ENCODE assay signal across 10 cellular contexts in the genomic region with DNA sequence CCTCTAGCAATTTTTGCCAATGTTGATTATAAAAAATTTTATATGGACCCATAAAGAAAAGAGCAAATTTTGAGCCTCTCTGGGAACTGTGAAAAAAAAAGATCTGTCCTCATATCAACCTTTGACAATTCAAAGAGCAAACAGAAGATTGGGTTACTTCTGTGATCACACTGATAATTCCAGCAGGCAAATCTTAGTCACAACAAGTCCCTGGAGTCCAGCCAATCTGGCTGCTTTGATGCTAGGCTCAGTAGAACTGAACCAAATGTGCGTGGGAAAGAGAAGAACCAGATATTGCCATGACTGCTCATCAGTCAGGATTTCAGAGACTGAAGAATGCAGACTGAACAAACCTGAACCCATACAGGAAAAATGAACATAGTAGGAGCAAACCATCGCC.
A peak's percentile ranks its signal among the peaks of the same experiment; 100 is the strongest.
DNase-seq lines count a peak whose midpoint lies in the region; ATAC-seq and TF ChIP-seq lines count a peak whose summit lies in the region.
"Had no signal": no experiment of that assay in that cellular context is flagged by ENCODE, and none has a peak within 500 bp of the region (broad histone marks: within the 10 kb centered on the region; RNA-seq: fewer than 3 reads in every experiment).

No MANE protein-coding gene starts in this region.

- no peaks in the 10 kb centered on the region for H3K9me3 ChIP-seq in HAP-1

- H3K36me3 ChIP-seq in HAP-1 (replicated peaks), result no peaks in the 10 kb centered on the region

- H3K9me3 Mint-ChIP-seq in activated CD4-positive, alpha-beta T cell treated with anti-CD3 and anti-CD28 coated beads, Interleukin-2, amount 10 ng/mL, durations not matched to agents 7 days and 5 days, result peaks cover 9% of the 10 kb centered on the region
- peaks cover 13% of the 10 kb centered on the region for H3K9me3 Mint-ChIP-seq in activated naive CD4-positive, alpha-beta T cell treated with anti-CD3 and anti-CD28 coated beads, Interleukin-2, amount 10 ng/mL, durations not matched to agents 7 days and 5 days

- ATAC-seq in SK-N-SH treated with all-trans-retinoic acid at 6 μM for 48 hours, result peak; percentile 94
- ATAC-seq: natural killer cell treated with Interleukin-12 subunit alpha and Interleukin-12 subunit beta and Interleukin-15 and Interleukin-18, amount 100 ng/mL, for 72 hours had no signal

- H3K36me3 Mint-ChIP-seq in activated CD4-positive, alpha-beta T cell treated with anti-CD3 and anti-CD28 coated beads, Interleukin-2, amount 10 ng/mL, durations not matched to agents 7 days and 5 days (ENCODE audit: low read depth), result no peaks in the 10 kb centered on the region
- H3K36me3 Mint-ChIP-seq in activated naive CD4-positive, alpha-beta T cell treated with anti-CD3 and anti-CD28 coated beads, Interleukin-2, amount 10 ng/mL, durations not matched to agents 7 days and 5 days, result no peaks in the 10 kb centered on the region

- DNase-seq in GM04504 (ENCODE audit: low read depth) (peak; percentile 82), fibroblast of villous mesenchyme (ENCODE audit: low read depth) (peak; percentile 24), stromal cell of bone marrow (ENCODE audit: low read depth) (peak; percentile 80), head of caudate nucleus (no peak), HAP-1 (ENCODE audit: low spot score in 2 of 2) (no peak)
- no peak for DNase-seq in activated CD4-positive, alpha-beta T cell treated with anti-CD3 and anti-CD28 coated beads, Interleukin-2, amount 10 ng/mL, durations not matched to agents 7 days and 5 days
- no peak for DNase-seq in activated naive CD4-positive, alpha-beta T cell treated with anti-CD3 and anti-CD28 coated beads, Interleukin-2, amount 10 ng/mL, durations not matched to agents 7 days and 5 days
- DNase-seq: MV-4-11 had no signal

- H3K4me1 Mint-ChIP-seq in activated CD4-positive, alpha-beta T cell treated with anti-CD3 and anti-CD28 coated beads, Interleukin-2, amount 10 ng/mL, durations not matched to agents 7 days and 5 days, result no peaks in the 10 kb centered on the region
- H3K4me1 Mint-ChIP-seq in activated naive CD4-positive, alpha-beta T cell treated with anti-CD3 and anti-CD28 coated beads, Interleukin-2, amount 10 ng/mL, durations not matched to agents 7 days and 5 days, result no peaks in the 10 kb centered on the region

- in situ Hi-C loops in HAP-1 (cut with MboI; ENCODE audit: low sequenced_read_pairs), result no loop called here

- H3K27me3 Mint-ChIP-seq in activated CD4-positive, alpha-beta T cell treated with anti-CD3 and anti-CD28 coated beads, Interleukin-2, amount 10 ng/mL, durations not matched to agents 7 days and 5 days, result no peaks in the 10 kb centered on the region
- no peaks in the 10 kb centered on the region for H3K27me3 Mint-ChIP-seq in activated naive CD4-positive, alpha-beta T cell treated with anti-CD3 and anti-CD28 coated beads, Interleukin-2, amount 10 ng/mL, durations not matched to agents 7 days and 5 days
- H3K27me3 Mint-ChIP-seq: natural killer cell treated with Interleukin-12 subunit alpha and Interleukin-12 subunit beta and Interleukin-15 and Interleukin-18, amount 100 ng/mL, for 72 hours had no signal

- POLR2A ChIA-PET in activated CD4-positive, alpha-beta T cell treated with anti-CD3 and anti-CD28 coated beads, Interleukin-2, amount 10 ng/mL, durations not matched to agents 7 days and 5 days (lab: Charles Lee), result no interaction called here

- TF ChIP-seq CTCF in fibroblast of villous mesenchyme (IDR thresholded peaks at IDR 0.05; ENCODE audit: insufficient read depth, low read depth, low read length), result no peak

- H3K4me3 ChIP-seq in fibroblast of villous mesenchyme (ENCODE audit: low read depth, low read length) (no peak overlapping the region), HAP-1 (no peak overlapping the region)

- no peaks in the 10 kb centered on the region for H3K4me1 ChIP-seq in HAP-1

- H3K4me3 Mint-ChIP-seq in activated CD4-positive, alpha-beta T cell treated with anti-CD3 and anti-CD28 coated beads, Interleukin-2, amount 10 ng/mL, durations not matched to agents 7 days and 5 days, result no peak overlapping the region
- no peak overlapping the region for H3K4me3 Mint-ChIP-seq in activated naive CD4-positive, alpha-beta T cell treated with anti-CD3 and anti-CD28 coated beads, Interleukin-2, amount 10 ng/mL, durations not matched to agents 7 days and 5 days
- H3K4me3 Mint-ChIP-seq: natural killer cell treated with Interleukin-12 subunit alpha and Interleukin-12 subunit beta and Interleukin-15 and Interleukin-18, amount 100 ng/mL, for 72 hours had no signal

- no peak overlapping the region for H3K27ac Mint-ChIP-seq in activated CD4-positive, alpha-beta T cell treated with anti-CD3 and anti-CD28 coated beads, Interleukin-2, amount 10 ng/mL, durations not matched to agents 7 days and 5 days
- no peak overlapping the region for H3K27ac Mint-ChIP-seq in activated naive CD4-positive, alpha-beta T cell treated with anti-CD3 and anti-CD28 coated beads, Interleukin-2, amount 10 ng/mL, durations not matched to agents 7 days and 5 days
- H3K27ac Mint-ChIP-seq: natural killer cell treated with Interleukin-12 subunit alpha and Interleukin-12 subunit beta and Interleukin-15 and Interleukin-18, amount 100 ng/mL, for 72 hours had no signal

- CTCF ChIA-PET in activated CD4-positive, alpha-beta T cell treated with anti-CD3 and anti-CD28 coated beads, Interleukin-2, amount 10 ng/mL, durations not matched to agents 7 days and 5 days (lab: Charles Lee), result no interaction called here
- CTCF ChIA-PET in activated naive CD4-positive, alpha-beta T cell treated with anti-CD3 and anti-CD28 coated beads, Interleukin-2, amount 10 ng/mL, durations not matched to agents 7 days and 5 days (lab: Charles Lee), result no interaction called here

- intact Hi-C loops in head of caudate nucleus (cut with DNase I), result no loop called here

- no peaks in the 10 kb centered on the region for H3K27me3 ChIP-seq in HAP-1 (ENCODE audit: low read depth)

TF ChIP-seq in SK-N-SH treated with all-trans-retinoic acid at 6 μM for 48 hours, 23 proteins besides CTCF, POLR2A, EP300 and RAD21 (continues in another document):
- TF ChIP-seq ZFP3 (CRISPR knock-in tag; IDR thresholded peaks at IDR 0.05) (no peak), BACH2 (CRISPR knock-in tag; IDR thresholded peaks at IDR 0.05; ENCODE audit: borderline replicate concordance) (no peak), RARB (CRISPR knock-in tag; IDR thresholded peaks at IDR 0.05) (no peak), GLIS3 (CRISPR knock-in tag; IDR thresholded peaks at IDR 0.05) (no peak), ZNF565 (CRISPR knock-in tag; conservative IDR thresholded peaks at IDR 0.05; ENCODE audit: low read depth) (no peak), SNAI2 (CRISPR knock-in tag; IDR thresholded peaks at IDR 0.05) (no peak), ARNTL (CRISPR knock-in tag; IDR thresholded peaks at IDR 0.05; ENCODE audit: borderline replicate concordance, low read depth) (no peak), ZNF70 (CRISPR knock-in tag; IDR thresholded peaks at IDR 0.05) (no peak), ZFP30 (CRISPR knock-in tag; IDR thresholded peaks at IDR 0.05) (no peak), OSR1 (CRISPR knock-in tag; IDR thresholded peaks at IDR 0.05) (no peak), TCF4 (CRISPR knock-in tag; IDR thresholded peaks at IDR 0.05; ENCODE audit: borderline replicate concordance) (no peak), TSHZ2 (CRISPR knock-in tag; IDR thresholded peaks at IDR 0.05) (no peak), ISL1 (CRISPR knock-in tag; IDR thresholded peaks at IDR 0.05) (no peak), ZC3H10 (CRISPR knock-in tag; IDR thresholded peaks at IDR 0.05) (no peak), TOX (CRISPR knock-in tag; IDR thresholded peaks at IDR 0.05; ENCODE audit: borderline replicate concordance) (no peak), ESRRG (CRISPR knock-in tag; IDR thresholded peaks at IDR 0.05) (no peak)
- TF ChIP-seq, protein P1, sequence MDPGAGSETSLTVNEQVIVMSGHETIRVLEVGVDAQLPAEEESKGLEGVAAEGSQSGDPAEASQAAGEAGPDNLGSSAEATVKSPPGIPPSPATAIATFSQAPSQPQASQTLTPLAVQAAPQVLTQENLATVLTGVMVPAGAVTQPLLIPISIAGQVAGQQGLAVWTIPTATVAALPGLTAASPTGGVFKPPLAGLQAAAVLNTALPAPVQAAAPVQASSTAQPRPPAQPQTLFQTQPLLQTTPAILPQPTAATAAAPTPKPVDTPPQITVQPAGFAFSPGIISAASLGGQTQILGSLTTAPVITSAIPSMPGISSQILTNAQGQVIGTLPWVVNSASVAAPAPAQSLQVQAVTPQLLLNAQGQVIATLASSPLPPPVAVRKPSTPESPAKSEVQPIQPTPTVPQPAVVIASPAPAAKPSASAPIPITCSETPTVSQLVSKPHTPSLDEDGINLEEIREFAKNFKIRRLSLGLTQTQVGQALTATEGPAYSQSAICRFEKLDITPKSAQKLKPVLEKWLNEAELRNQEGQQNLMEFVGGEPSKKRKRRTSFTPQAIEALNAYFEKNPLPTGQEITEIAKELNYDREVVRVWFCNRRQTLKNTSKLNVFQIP (CRISPR knock-in tag; IDR thresholded peaks at IDR 0.05; ENCODE audit: borderline replicate concordance, low read depth), result no peak

Comparison
In these comparisons a context has a peak if more than half of its experiments do, and no peak if none do; other contexts are left out.
1. DNase-seq: peak in GM04504 (single experiment), fibroblast of villous mesenchyme (single experiment) and stromal cell of bone marrow (single experiment); none in activated CD4-positive, alpha-beta T cell treated with anti-CD3 and anti-CD28 coated beads, Interleukin-2, amount 10 ng/mL, durations not matched to agents 7 days and 5 days (single experiment), head of caudate nucleus (0 of 42), activated naive CD4-positive, alpha-beta T cell treated with anti-CD3 and anti-CD28 coated beads, Interleukin-2, amount 10 ng/mL, durations not matched to agents 7 days and 5 days (single experiment) and HAP-1 (0 of 2).